In the genomic region with DNA sequence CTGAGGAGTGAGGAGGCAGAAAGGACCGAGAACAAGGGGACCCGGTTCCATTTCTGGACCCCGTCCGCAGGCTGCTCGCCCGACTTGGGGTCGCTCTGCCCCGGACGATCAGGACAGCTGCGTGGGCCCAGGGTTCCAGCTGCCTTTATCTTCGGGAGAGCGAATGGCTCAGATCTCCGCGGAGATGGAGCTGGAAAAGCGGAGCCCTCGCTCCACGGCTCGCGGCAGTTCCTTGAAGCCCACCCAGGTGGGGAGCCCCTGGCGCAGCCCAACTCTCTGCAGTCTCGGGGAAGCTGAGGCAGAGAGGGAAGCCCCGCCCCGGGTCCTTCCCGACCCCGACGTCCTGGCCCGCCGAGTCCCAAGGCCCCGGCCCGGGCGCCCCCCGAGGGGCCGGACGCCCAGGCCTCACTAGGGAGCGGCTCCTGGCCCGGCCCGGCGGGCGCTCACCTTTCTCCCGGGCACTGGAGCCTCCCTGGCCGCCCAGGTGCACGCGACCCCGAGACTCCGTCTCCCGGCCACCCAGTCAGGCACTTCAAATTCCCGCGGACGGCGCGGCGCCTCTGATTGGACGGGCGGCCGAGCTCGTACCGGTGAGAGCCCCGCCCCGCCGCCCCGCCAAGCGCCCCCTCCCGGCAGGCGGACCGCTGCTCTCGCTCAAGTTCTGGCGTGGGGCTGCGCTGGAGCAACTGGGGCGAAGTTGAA, we compare ENCODE assay signal across 1 cellular context.
A peak's percentile ranks its signal among the peaks of the same experiment; 100 is the strongest.
TF ChIP-seq lines count a peak whose summit lies in the region.

No MANE protein-coding gene starts in this region.

TF ChIP-seq in H1, 55 proteins besides CTCF, POLR2A, EP300 and RAD21 (continued from another document):
- TF ChIP-seq, protein P1, sequence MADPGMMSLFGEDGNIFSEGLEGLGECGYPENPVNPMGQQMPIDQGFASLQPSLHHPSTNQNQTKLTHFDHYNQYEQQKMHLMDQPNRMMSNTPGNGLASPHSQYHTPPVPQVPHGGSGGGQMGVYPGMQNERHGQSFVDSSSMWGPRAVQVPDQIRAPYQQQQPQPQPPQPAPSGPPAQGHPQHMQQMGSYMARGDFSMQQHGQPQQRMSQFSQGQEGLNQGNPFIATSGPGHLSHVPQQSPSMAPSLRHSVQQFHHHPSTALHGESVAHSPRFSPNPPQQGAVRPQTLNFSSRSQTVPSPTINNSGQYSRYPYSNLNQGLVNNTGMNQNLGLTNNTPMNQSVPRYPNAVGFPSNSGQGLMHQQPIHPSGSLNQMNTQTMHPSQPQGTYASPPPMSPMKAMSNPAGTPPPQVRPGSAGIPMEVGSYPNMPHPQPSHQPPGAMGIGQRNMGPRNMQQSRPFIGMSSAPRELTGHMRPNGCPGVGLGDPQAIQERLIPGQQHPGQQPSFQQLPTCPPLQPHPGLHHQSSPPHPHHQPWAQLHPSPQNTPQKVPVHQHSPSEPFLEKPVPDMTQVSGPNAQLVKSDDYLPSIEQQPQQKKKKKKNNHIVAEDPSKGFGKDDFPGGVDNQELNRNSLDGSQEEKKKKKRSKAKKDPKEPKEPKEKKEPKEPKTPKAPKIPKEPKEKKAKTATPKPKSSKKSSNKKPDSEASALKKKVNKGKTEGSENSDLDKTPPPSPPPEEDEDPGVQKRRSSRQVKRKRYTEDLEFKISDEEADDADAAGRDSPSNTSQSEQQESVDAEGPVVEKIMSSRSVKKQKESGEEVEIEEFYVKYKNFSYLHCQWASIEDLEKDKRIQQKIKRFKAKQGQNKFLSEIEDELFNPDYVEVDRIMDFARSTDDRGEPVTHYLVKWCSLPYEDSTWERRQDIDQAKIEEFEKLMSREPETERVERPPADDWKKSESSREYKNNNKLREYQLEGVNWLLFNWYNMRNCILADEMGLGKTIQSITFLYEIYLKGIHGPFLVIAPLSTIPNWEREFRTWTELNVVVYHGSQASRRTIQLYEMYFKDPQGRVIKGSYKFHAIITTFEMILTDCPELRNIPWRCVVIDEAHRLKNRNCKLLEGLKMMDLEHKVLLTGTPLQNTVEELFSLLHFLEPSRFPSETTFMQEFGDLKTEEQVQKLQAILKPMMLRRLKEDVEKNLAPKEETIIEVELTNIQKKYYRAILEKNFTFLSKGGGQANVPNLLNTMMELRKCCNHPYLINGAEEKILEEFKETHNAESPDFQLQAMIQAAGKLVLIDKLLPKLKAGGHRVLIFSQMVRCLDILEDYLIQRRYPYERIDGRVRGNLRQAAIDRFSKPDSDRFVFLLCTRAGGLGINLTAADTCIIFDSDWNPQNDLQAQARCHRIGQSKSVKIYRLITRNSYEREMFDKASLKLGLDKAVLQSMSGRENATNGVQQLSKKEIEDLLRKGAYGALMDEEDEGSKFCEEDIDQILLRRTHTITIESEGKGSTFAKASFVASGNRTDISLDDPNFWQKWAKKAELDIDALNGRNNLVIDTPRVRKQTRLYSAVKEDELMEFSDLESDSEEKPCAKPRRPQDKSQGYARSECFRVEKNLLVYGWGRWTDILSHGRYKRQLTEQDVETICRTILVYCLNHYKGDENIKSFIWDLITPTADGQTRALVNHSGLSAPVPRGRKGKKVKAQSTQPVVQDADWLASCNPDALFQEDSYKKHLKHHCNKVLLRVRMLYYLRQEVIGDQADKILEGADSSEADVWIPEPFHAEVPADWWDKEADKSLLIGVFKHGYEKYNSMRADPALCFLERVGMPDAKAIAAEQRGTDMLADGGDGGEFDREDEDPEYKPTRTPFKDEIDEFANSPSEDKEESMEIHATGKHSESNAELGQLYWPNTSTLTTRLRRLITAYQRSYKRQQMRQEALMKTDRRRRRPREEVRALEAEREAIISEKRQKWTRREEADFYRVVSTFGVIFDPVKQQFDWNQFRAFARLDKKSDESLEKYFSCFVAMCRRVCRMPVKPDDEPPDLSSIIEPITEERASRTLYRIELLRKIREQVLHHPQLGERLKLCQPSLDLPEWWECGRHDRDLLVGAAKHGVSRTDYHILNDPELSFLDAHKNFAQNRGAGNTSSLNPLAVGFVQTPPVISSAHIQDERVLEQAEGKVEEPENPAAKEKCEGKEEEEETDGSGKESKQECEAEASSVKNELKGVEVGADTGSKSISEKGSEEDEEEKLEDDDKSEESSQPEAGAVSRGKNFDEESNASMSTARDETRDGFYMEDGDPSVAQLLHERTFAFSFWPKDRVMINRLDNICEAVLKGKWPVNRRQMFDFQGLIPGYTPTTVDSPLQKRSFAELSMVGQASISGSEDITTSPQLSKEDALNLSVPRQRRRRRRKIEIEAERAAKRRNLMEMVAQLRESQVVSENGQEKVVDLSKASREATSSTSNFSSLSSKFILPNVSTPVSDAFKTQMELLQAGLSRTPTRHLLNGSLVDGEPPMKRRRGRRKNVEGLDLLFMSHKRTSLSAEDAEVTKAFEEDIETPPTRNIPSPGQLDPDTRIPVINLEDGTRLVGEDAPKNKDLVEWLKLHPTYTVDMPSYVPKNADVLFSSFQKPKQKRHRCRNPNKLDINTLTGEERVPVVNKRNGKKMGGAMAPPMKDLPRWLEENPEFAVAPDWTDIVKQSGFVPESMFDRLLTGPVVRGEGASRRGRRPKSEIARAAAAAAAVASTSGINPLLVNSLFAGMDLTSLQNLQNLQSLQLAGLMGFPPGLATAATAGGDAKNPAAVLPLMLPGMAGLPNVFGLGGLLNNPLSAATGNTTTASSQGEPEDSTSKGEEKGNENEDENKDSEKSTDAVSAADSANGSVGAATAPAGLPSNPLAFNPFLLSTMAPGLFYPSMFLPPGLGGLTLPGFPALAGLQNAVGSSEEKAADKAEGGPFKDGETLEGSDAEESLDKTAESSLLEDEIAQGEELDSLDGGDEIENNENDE (IDR thresholded peaks at IDR 0.05; ENCODE audit: insufficient replicate concordance, low read length), result no peak
- TF ChIP-seq KDM1A (IDR thresholded peaks at IDR 0.05; ENCODE audit: borderline replicate concordance, low read length) (no peak), TAF1 (IDR thresholded peaks at IDR 0.05; ENCODE audit: low read depth, low read length) (peak; percentile 61; the same call in 1 of the 2 replicates), EZH2 (IDR thresholded peaks at IDR 0.05; ENCODE audit: low read depth, low read length, severe bottlenecking) (peak; percentile 35), CTBP2 (IDR thresholded peaks at IDR 0.05; ENCODE audit: borderline replicate concordance, insufficient read depth, insufficient read length, low read length) (no peak), BRCA1 (IDR thresholded peaks at IDR 0.05; ENCODE audit: low read depth, low read length) (no peak), YY1 (IDR thresholded peaks at IDR 0.05; ENCODE audit: low read depth, low read length) (no peak), KDM4A (IDR thresholded peaks at IDR 0.05; ENCODE audit: low read depth, low read length, severe bottlenecking) (peak; percentile 94), JUND (IDR thresholded peaks at IDR 0.05; ENCODE audit: low read length) (no peak), E2F6 (IDR thresholded peaks at IDR 0.05) (peak; percentile 91), PHF8 (conservative IDR thresholded peaks at IDR 0.05; ENCODE audit: low read depth, low read length) (peak; percentile 63; the same call in 1 of the 2 replicates), CREB1 (IDR thresholded peaks at IDR 0.05) (no peak)
TF ChIP-seq in H1: peak in this region for 6.
